In genomic region chr5:103562453-103563157, GRCh38 we compare ENCODE assay signal across 1 cellular context.
A peak's percentile ranks its signal among the peaks of the same experiment; 100 is the strongest.
TF ChIP-seq lines count a peak whose summit lies in the region.

NUDT12 (minus strand) TSS chr5:103562789; CDS start chr5:103560248, 2,541 bp downstream.

TF ChIP-seq in HEK293, 187 proteins besides CTCF, POLR2A, EP300 and RAD21 (continued from another document and continues in another):
- no peak for TF ChIP-seq ZBTB7A (tag by site-specific recombination; IDR thresholded peaks at IDR 0.05; ENCODE audit: low read depth)
- TF ChIP-seq ZNF692 (tag by site-specific recombination; IDR thresholded peaks at IDR 0.05): peak; percentile 66
- peak; percentile 74 for TF ChIP-seq ZBTB8A (tag by site-specific recombination; IDR thresholded peaks at IDR 0.05)
- no peak for TF ChIP-seq INSM2 (tag by site-specific recombination; IDR thresholded peaks at IDR 0.05)
- no peak for TF ChIP-seq WT1 (tag by site-specific recombination; IDR thresholded peaks at IDR 0.05)
- TF ChIP-seq ZNF398 (tag by site-specific recombination; IDR thresholded peaks at IDR 0.05): peak; percentile 53
- no peak for TF ChIP-seq ZNF157 (tag by site-specific recombination; IDR thresholded peaks at IDR 0.05)
- no peak for TF ChIP-seq ZBTB21 (tag by site-specific recombination; IDR thresholded peaks at IDR 0.05)
- peak; percentile 83 for TF ChIP-seq ZNF335 (tag by site-specific recombination; conservative IDR thresholded peaks at IDR 0.05)
- no peak for TF ChIP-seq ZNF555 (tag by site-specific recombination; conservative IDR thresholded peaks at IDR 0.05)
- no peak for TF ChIP-seq ZNF621 (tag by site-specific recombination; IDR thresholded peaks at IDR 0.05)
- no peak for TF ChIP-seq ZNF18 (tag by site-specific recombination; IDR thresholded peaks at IDR 0.05)
- TF ChIP-seq ZBTB26 (tag by site-specific recombination; optimal IDR thresholded peaks at IDR 0.05): peak; percentile 34
- TF ChIP-seq ZNF133 (tag by site-specific recombination; IDR thresholded peaks at IDR 0.05): no peak
- no peak for TF ChIP-seq ZNF24 (tag by site-specific recombination; IDR thresholded peaks at IDR 0.05)
- TF ChIP-seq ZNF48 (tag by site-specific recombination; IDR thresholded peaks at IDR 0.05): no peak
- TF ChIP-seq ZNF174 (tag by site-specific recombination; IDR thresholded peaks at IDR 0.05): no peak
- 0 out of 2 replicates have a peak, but pooled peaks have one; percentile 30 for TF ChIP-seq SCRT2 (tag by site-specific recombination; IDR thresholded peaks at IDR 0.05)
- no peak for TF ChIP-seq ZBTB48 (tag by site-specific recombination; IDR thresholded peaks at IDR 0.05)
- no peak for TF ChIP-seq GLI2 (tag by site-specific recombination; IDR thresholded peaks at IDR 0.05; ENCODE audit: borderline replicate concordance, low read depth)
- peak; percentile 55; the same call in 1 of the 2 replicates for TF ChIP-seq ZNF501 (tag by site-specific recombination; IDR thresholded peaks at IDR 0.05)
- TF ChIP-seq ZNF518A (tag by site-specific recombination; conservative IDR thresholded peaks at IDR 0.05; ENCODE audit: low read depth): peak; percentile 98
- no peak for TF ChIP-seq ELK4 (IDR thresholded peaks at IDR 0.05; ENCODE audit: borderline replicate concordance, low read depth, low read length)
- 0 out of 2 replicates have a peak, but pooled peaks have one; percentile 59 for TF ChIP-seq ZNF2 (tag by site-specific recombination; IDR thresholded peaks at IDR 0.05)
- peak; percentile 52; the same call in 1 of the 2 replicates for TF ChIP-seq ZNF600 (tag by site-specific recombination; IDR thresholded peaks at IDR 0.05)
- TF ChIP-seq SP3 (tag by site-specific recombination; IDR thresholded peaks at IDR 0.05): peak; percentile 46
- TF ChIP-seq ZSCAN18 (tag by site-specific recombination; IDR thresholded peaks at IDR 0.05): no peak
- TF ChIP-seq ZNF521 (tag by site-specific recombination; IDR thresholded peaks at IDR 0.05): no peak
- peak; percentile 58; the same call in 1 of the 2 replicates for TF ChIP-seq SP7 (tag by site-specific recombination; IDR thresholded peaks at IDR 0.05)
- TF ChIP-seq MYNN (tag by site-specific recombination; IDR thresholded peaks at IDR 0.05; ENCODE audit: borderline replicate concordance): no peak
- no peak for TF ChIP-seq ZNF416 (tag by site-specific recombination; IDR thresholded peaks at IDR 0.05)
- no peak for TF ChIP-seq HOXD13 (CRISPR knock-in tag; IDR thresholded peaks at IDR 0.05; ENCODE audit: borderline replicate concordance)
- no peak for TF ChIP-seq GLI4 (tag by site-specific recombination; IDR thresholded peaks at IDR 0.05)
- TF ChIP-seq ZBTB20 (tag by site-specific recombination; IDR thresholded peaks at IDR 0.05): peak; percentile 52; the same call in 1 of the 2 replicates
- peak; percentile 99 for TF ChIP-seq ZXDB (tag by site-specific recombination; IDR thresholded peaks at IDR 0.05)
- no peak for TF ChIP-seq KLF10 (tag by site-specific recombination; IDR thresholded peaks at IDR 0.05)
- peak; percentile 44; the same call in 1 of the 2 replicates for TF ChIP-seq ZNF76 (tag by site-specific recombination; IDR thresholded peaks at IDR 0.05; ENCODE audit: borderline replicate concordance, low read depth)
- peak; percentile 74 for TF ChIP-seq SP2 (tag by site-specific recombination; IDR thresholded peaks at IDR 0.05)
- TF ChIP-seq KLF8 (tag by site-specific recombination; IDR thresholded peaks at IDR 0.05): no peak
- TF ChIP-seq ZNF510 (tag by site-specific recombination; IDR thresholded peaks at IDR 0.05; ENCODE audit: insufficient replicate concordance): no peak
- TF ChIP-seq IKZF3 (tag by site-specific recombination; IDR thresholded peaks at IDR 0.05): peak; percentile 92
- no peak for TF ChIP-seq ZNF571 (tag by site-specific recombination; IDR thresholded peaks at IDR 0.05)
- no peak for TF ChIP-seq ZNF558 (tag by site-specific recombination; IDR thresholded peaks at IDR 0.05)
- TF ChIP-seq ZNF121 (tag by site-specific recombination; IDR thresholded peaks at IDR 0.05): no peak
- TF ChIP-seq ZNF580 (tag by site-specific recombination; IDR thresholded peaks at IDR 0.05): peak; percentile 35; the same call in 1 of the 2 replicates
